Comparison of ENCODE assay signal across 14 cellular contexts in genomic region chr6:129889580-129889979, GRCh38. TPM values are rescaled to one million over a fixed set of nuclear protein-coding genes. Genes with fewer than 3 reads are reported as not detected.
DNase-seq lines count a peak whose midpoint lies in the region; TF ChIP-seq lines count a peak whose summit lies in the region.
"Had no signal": no experiment of that assay in that cellular context is flagged by ENCODE, and none has a peak within 500 bp of the region (broad histone marks: within the 10 kb centered on the region; RNA-seq: fewer than 3 reads in every experiment).

No MANE protein-coding gene starts in this region.

- H3K27me3 Mint-ChIP-seq in osteocyte (ENCODE audit: unreplicated experiment) = no peaks in the 10 kb centered on the region

- H3K9me3 ChIP-seq in fibroblast of lung (ENCODE audit: control insufficient read depth, insufficient read depth, low read depth, low read length) = no peaks in the 10 kb centered on the region
- H3K9me3 ChIP-seq: suprapubic skin had no signal

- DNase-seq in stimulated activated CD4-positive, alpha-beta T cell treated with anti-CD3 and anti-CD28 coated beads, Interleukin-15, amount 100 ng/mL, for 24 hours = peak; percentile 35
- DNase-seq in stimulated activated CD4-positive, alpha-beta T cell treated with anti-CD3 and anti-CD28 coated beads, Interleukin-12 subunit alpha, Interleukin-12 subunit beta, amount 100 ng/mL, for 4 hours = no peak
- DNase-seq in RPMI7951 (ENCODE audit: low read depth) (peak; percentile 76), fibroblast of lung (ENCODE audit: low read depth in 2 of 2) (peak; percentile 83 to 89), HuH-7.5 (ENCODE audit: low spot score) (no peak), midbrain (lab: John Stamatoyannopoulos, UW) (no peak), osteocyte (ENCODE audit: extremely low spot score, unreplicated experiment) (no peak), DMS79 treated with DMSO at 0.1 percent for 48 hours (lab: John Stamatoyannopoulos, UW) (no peak)
- DNase-seq: activated gamma-delta T cell treated with Interleukin-2 at 50 U/mL for 16 hours, COR-L47, NCI-H510A treated with DMSO at 0.1 percent for 48 hours, T-helper 9 cell had no signal

- no peaks in the 10 kb centered on the region for H3K36me3 ChIP-seq in fibroblast of lung (ENCODE audit: control insufficient read depth, insufficient read depth, low read length)
- H3K36me3 ChIP-seq: suprapubic skin had no signal

- no peak overlapping the region for H3K4me3 Mint-ChIP-seq in osteocyte (ENCODE audit: unreplicated experiment)

- H3K4me1 ChIP-seq in fibroblast of lung (ENCODE audit: control insufficient read depth, extremely low read depth, insufficient read depth, low read length) = peaks cover 4% of the 10 kb centered on the region
- H3K4me1 ChIP-seq: suprapubic skin had no signal

- H3K4me1 Mint-ChIP-seq in osteocyte (ENCODE audit: unreplicated experiment) = peaks cover 12% of the 10 kb centered on the region

- no peaks in the 10 kb centered on the region for H3K79me2 ChIP-seq in fibroblast of lung (ENCODE audit: control insufficient read depth, insufficient read depth, low read length)

- no peak overlapping the region for H3K27ac ChIP-seq in fibroblast of lung (ENCODE audit: insufficient read depth, low read length)
- H3K27ac ChIP-seq: suprapubic skin had no signal

- no peaks in the 10 kb centered on the region for H4K20me1 ChIP-seq in fibroblast of lung (ENCODE audit: control insufficient read depth, extremely low read depth, insufficient read depth, low read length)

- H3K4me3 ChIP-seq in fibroblast of lung (replicated peaks in 1 of 4; ENCODE audit: control extremely low read depth in 1 of 4, insufficient read depth in 1 of 4, low read depth in 3 of 4, low read length in 4 of 4) = no peak overlapping the region
- H3K4me3 ChIP-seq: suprapubic skin had no signal

- H3K36me3 Mint-ChIP-seq in osteocyte (ENCODE audit: unreplicated experiment) = no peaks in the 10 kb centered on the region

- no peak overlapping the region for H3K9ac ChIP-seq in fibroblast of lung (ENCODE audit: insufficient read depth, low read length)

- no peak overlapping the region for H2AFZ ChIP-seq in fibroblast of lung (ENCODE audit: low read length)

- no peaks in the 10 kb centered on the region for H3K9me3 Mint-ChIP-seq in osteocyte (ENCODE audit: unreplicated experiment)

- H3K27me3 ChIP-seq in fibroblast of lung (ENCODE audit: control insufficient read depth, insufficient read depth, low read length) = no peaks in the 10 kb centered on the region
- H3K27me3 ChIP-seq: suprapubic skin had no signal

- H3K27ac Mint-ChIP-seq in osteocyte (ENCODE audit: unreplicated experiment) = no peak overlapping the region

- H3K4me2 ChIP-seq in fibroblast of lung (ENCODE audit: extremely low read depth, insufficient read depth, low read length) = no peak overlapping the region

- TF ChIP-seq CTCF in fibroblast of lung (conservative IDR thresholded peaks at IDR 0.05 in 1 of 2, IDR thresholded peaks at IDR 0.05 in 1 of 2; ENCODE audit: low read depth in 1 of 2, low read length in 2 of 2) = no peak
- no peak for TF ChIP-seq CTCF in osteocyte (IDR thresholded peaks at IDR 0.05)

RNA-seq across cellular contexts. Expression of gene TMEM244, which starts 28.5 kb away (rescaled TPM):
- 2.5 and 4.2 TPM in 2 replicates for total RNA-seq in RPMI7951 (2014; rRNA removed; shearing (Covaris generic))
- not detected in 2 replicates for total RNA-seq in fibroblast of lung
- polyA plus RNA-seq in fibroblast of lung = not detected in 2 replicates
- polyA plus RNA-seq in fibroblast of lung (2012) = not detected in 2 replicates
- polyA minus RNA-seq in fibroblast of lung (ENCODE audit: low replicate concordance) = not detected in 2 replicates
- not detected in 2 replicates for total RNA-seq in osteocyte
- total RNA-seq: suprapubic skin had no signal
- polyA plus RNA-seq: esophagus had no signal

Comparison
In these comparisons a context has a peak if more than half of its experiments do, and no peak if none do; other contexts are left out.
1. DNase-seq: peak in stimulated activated CD4-positive, alpha-beta T cell treated with anti-CD3 and anti-CD28 coated beads, Interleukin-15, amount 100 ng/mL, for 24 hours (single experiment), RPMI7951 (single experiment) and fibroblast of lung (2 of 2); none in stimulated activated CD4-positive, alpha-beta T cell treated with anti-CD3 and anti-CD28 coated beads, Interleukin-12 subunit alpha, Interleukin-12 subunit beta, amount 100 ng/mL, for 4 hours (single experiment), HuH-7.5 (single experiment), midbrain (single experiment), osteocyte (single experiment) and DMS79 treated with DMSO at 0.1 percent for 48 hours (single experiment).